In genomic region chr12:15787801-15788200, GRCh38 we compare ENCODE assay signal across 9 cellular contexts. TPM values are rescaled to one million over a fixed set of nuclear protein-coding genes. Genes with fewer than 3 reads are reported as not detected.
DNase-seq lines count a peak whose midpoint lies in the region; ATAC-seq and TF ChIP-seq lines count a peak whose summit lies in the region.
"Had no signal": no experiment of that assay in that cellular context is flagged by ENCODE, and none has a peak within 500 bp of the region (broad histone marks: within the 10 kb centered on the region; RNA-seq: fewer than 3 reads in every experiment).

No MANE protein-coding gene starts in this region.

- H3K36me3 ChIP-seq in KMS-11 (ENCODE audit: insufficient read depth) (no peaks in the 10 kb centered on the region), duodenal mucosa (ENCODE audit: control insufficient read depth in 1 of 2, insufficient read depth in 2 of 2, low read length in 2 of 2) (no peaks in the 10 kb centered on the region), neural cell (ENCODE audit: insufficient read depth, low read length) (no peaks in the 10 kb centered on the region)

- H3K4me1 ChIP-seq in KMS-11 (ENCODE audit: low read depth, poor library complexity, severe bottlenecking) (peaks cover 11% of the 10 kb centered on the region), duodenal mucosa (ENCODE audit: control insufficient read depth in 1 of 2, insufficient read depth in 2 of 2, low read length in 2 of 2) (peaks cover 12 to 13% of the 10 kb centered on the region in 2 donors)

- H4K20me1 ChIP-seq in KMS-11 (ENCODE audit: insufficient read depth), result no peaks in the 10 kb centered on the region
- no peaks in the 10 kb centered on the region for H4K20me1 ChIP-seq in neural cell (ENCODE audit: insufficient read depth)

- CTCF ChIA-PET in AG04449 (lab: Yijun Ruan, JAX), result interaction anchor here (0.8 to 2.2 kb wide), 5 partner anchors 16 to 197 kb away, joined by 3 to 7 read pairs (median 3); no protein-coding TSS in a partner anchor

- ATAC-seq in HG03521 (IDR thresholded peaks at IDR 0.05; ENCODE audit: unreplicated experiment) (no peak), GM19455 (IDR thresholded peaks at IDR 0.05; ENCODE audit: unreplicated experiment) (no peak)
- ATAC-seq: activated CD4-positive, alpha-beta T cell treated with anti-CD3 and anti-CD28 coated beads for 36 hours had no signal

- H2AFZ ChIP-seq in KMS-11 (ENCODE audit: low read depth) (peak overlapping the region; percentile 98; the same call in 1 of the 2 replicates), neural cell (ENCODE audit: low read depth, low read length) (no peak overlapping the region)

- H3K9me2 ChIP-seq in neural cell (ENCODE audit: insufficient read depth, low read length), result no peaks in the 10 kb centered on the region

- DNase-seq in AG04449 (ENCODE audit: low read depth, low spot score) (no peak), COLO829 (ENCODE audit: low spot score) (no peak), hepatic stellate cell (ENCODE audit: low spot score) (no peak)

- no peak for TF ChIP-seq EP300 in neural cell (conservative IDR thresholded peaks at IDR 0.05; ENCODE audit: poor library complexity, severe bottlenecking)

- POLR2A ChIA-PET in AG04449 (lab: Yijun Ruan, JAX), result no interaction called here

- H3K27ac ChIP-seq in KMS-11, result no peak overlapping the region
- peak overlapping the region; percentile 22 for H3K27ac ChIP-seq in duodenal mucosa (ENCODE audit: low read depth, low read length)
- H3K27ac ChIP-seq in neural cell (ENCODE audit: low read length), result no peak overlapping the region

- H3K4me3 ChIP-seq in AG04449 (ENCODE audit: low read depth, low read length) (peak overlapping the region; percentile 81), KMS-11 (IDR thresholded peaks at IDR 0.05; ENCODE audit: insufficient read depth, low read depth, low read length) (no peak overlapping the region), duodenal mucosa (ENCODE audit: low read depth in 1 of 2, low read length in 2 of 2) (peak overlapping the region; percentile 77 to 94), neural cell (ENCODE audit: low read length) (peak overlapping the region; percentile 87)

- peaks cover 3% of the 10 kb centered on the region for H3F3A ChIP-seq in neural cell (ENCODE audit: insufficient read depth, low read length, poor library complexity, severe bottlenecking)

- no peak for TF ChIP-seq RAD21 in neural cell (conservative IDR thresholded peaks at IDR 0.05)

- TF ChIP-seq CTCF in AG04449 (IDR thresholded peaks at IDR 0.05; ENCODE audit: insufficient read depth, low read length, missing control alignments) (no peak), KMS-11 (conservative IDR thresholded peaks at IDR 0.05; ENCODE audit: low read depth, low read length) (no peak), neural cell (IDR thresholded peaks at IDR 0.05; ENCODE audit: poor library complexity, severe bottlenecking) (no peak)

- H3K9ac ChIP-seq in KMS-11 (no peak overlapping the region), duodenal mucosa (ENCODE audit: low read depth in 1 of 2, low read length in 2 of 2) (peak overlapping the region; percentile 72 to 90), neural cell (ENCODE audit: low read length) (no peak overlapping the region)

- H3K4me2 ChIP-seq in KMS-11 (peak overlapping the region; percentile 87), neural cell (ENCODE audit: low read length) (peak overlapping the region; percentile 97)

- H3K79me2 ChIP-seq in KMS-11 (ENCODE audit: insufficient read depth, low read depth) (no peaks in the 10 kb centered on the region), neural cell (replicated peaks; ENCODE audit: insufficient read depth, low read length) (no peaks in the 10 kb centered on the region)

- H3K9me3 ChIP-seq in duodenal mucosa (ENCODE audit: control insufficient read depth in 1 of 2, low read length in 2 of 2) (no peaks in the 10 kb centered on the region), neural cell (ENCODE audit: low read length) (no peaks in the 10 kb centered on the region)

- H3K27me3 ChIP-seq in KMS-11 (ENCODE audit: insufficient read depth, low read depth), result no peaks in the 10 kb centered on the region; the same call in 1 of the 2 replicates
- H3K27me3 ChIP-seq in duodenal mucosa (ENCODE audit: control insufficient read depth in 1 of 2, insufficient read depth in 2 of 2, low read length in 2 of 2), result no peaks in the 10 kb centered on the region
- H3K27me3 ChIP-seq in neural cell (ENCODE audit: insufficient read depth, low read depth, low read length), result peaks cover 25% of the 10 kb centered on the region

TF ChIP-seq in neural cell, 6 proteins besides CTCF, POLR2A, EP300 and RAD21:
- TF ChIP-seq TAF1 (IDR thresholded peaks at IDR 0.05; ENCODE audit: low read depth), result no peak
- no peak for TF ChIP-seq MXI1 (conservative IDR thresholded peaks at IDR 0.05; ENCODE audit: poor library complexity, severe bottlenecking)
- no peak for TF ChIP-seq POLR2AphosphoS5 (IDR thresholded peaks at IDR 0.05)
- no peak for TF ChIP-seq REST (IDR thresholded peaks at IDR 0.05; ENCODE audit: borderline replicate concordance)
- TF ChIP-seq EZH2 (IDR thresholded peaks at IDR 0.05; ENCODE audit: borderline replicate concordance, insufficient read depth, low read length, poor library complexity, severe bottlenecking), result no peak
- TF ChIP-seq SMC3 (conservative IDR thresholded peaks at IDR 0.05; ENCODE audit: poor library complexity), result no peak

RNA-seq across cellular contexts. Expression of gene EPS8, which starts 1.4 kb away (rescaled TPM):
- 10.4 and 12.2 TPM in 2 replicates for polyA plus RNA-seq in neural cell
- polyA minus RNA-seq in neural cell, result 20.1 and 20.2 TPM in 2 replicates

Comparison
In these comparisons a context has a peak if more than half of its experiments do, and no peak if none do; other contexts are left out.
1. H3K9ac ChIP-seq: peak in duodenal mucosa (2 of 2); none in KMS-11 (single experiment) and neural cell (single experiment).